ENCODE assay signal across 24 cellular contexts in genomic region chr16:56753410-56753809, GRCh38. TPM values are rescaled to one million over a fixed set of nuclear protein-coding genes. Genes with fewer than 3 reads are reported as not detected.
DNase-seq lines count a peak whose midpoint lies in the region; TF ChIP-seq lines count a peak whose summit lies in the region.
"Had no signal": no experiment of that assay in that cellular context is flagged by ENCODE, and none has a peak within 500 bp of the region (broad histone marks: within the 10 kb centered on the region; RNA-seq: fewer than 3 reads in every experiment).

No MANE protein-coding gene starts in this region.

- in situ Hi-C loops in transverse colon (cut with MboI; ENCODE audit: low pct_ligation_motif_present in 1 of 4, low pct_unique_long_range_greater_than_20kb in 1 of 4, low sequenced_read_pairs in 3 of 4) = no loop called here

- H3K27ac ChIP-seq in RWPE1 (no peak overlapping the region), transverse colon (no peak overlapping the region)
- H3K27ac ChIP-seq: foreskin keratinocyte, pancreas, right atrium auricular region, spleen, upper lobe of left lung had no signal

- intact Hi-C loops in transverse colon (cut with DNase I; ENCODE audit: low total_unique reads) = no loop called here

- DNase-seq in HCEC 1CT (peak; percentile 61), RWPE1 (ENCODE audit: low spot score) (peak; percentile 8), fibroblast of gingiva (ENCODE audit: low read depth) (peak; percentile 25), transverse colon (no peak), pons (ENCODE audit: low spot score) (no peak), amniotic stem cell (lab: John Stamatoyannopoulos, UW) (no peak)
- no peak for DNase-seq in activated CD4-positive, CD25-positive, alpha-beta regulatory T cell (lab: John Stamatoyannopoulos, UW)
- DNase-seq: activated CD8-positive, alpha-beta T cell treated with anti-CD3 and anti-CD28 coated beads, Interleukin-2, amount 10 ng/mL, durations not matched to agents 7 days and 5 days; anterior cingulate cortex; CD4-positive, alpha-beta T cell; foreskin keratinocyte; GOT3; left colon; NCI-H1105; NCI-H2029; NCI-H774; pancreas; RPMI8226; SK-N-SH; spleen; substantia nigra; T-helper 17 cell; upper lobe of left lung had no signal

- TF ChIP-seq CTCF in RWPE1 (conservative IDR thresholded peaks at IDR 0.05; ENCODE audit: low read depth) = no peak
- TF ChIP-seq CTCF in transverse colon (IDR thresholded peaks at IDR 0.05) = no peak

- CTCF ChIA-PET in RWPE1 (lab: Yijun Ruan, JAX) = interaction anchor here (0.6 kb wide), 1 partner anchor 382 kb away, joined by 3 read pairs; no protein-coding TSS in a partner anchor

- no peak overlapping the region for H3K4me3 ChIP-seq in transverse colon
- H3K4me3 ChIP-seq: pancreas, right atrium auricular region, spleen, upper lobe of left lung had no signal

- H3K27me3 ChIP-seq in transverse colon = no peaks in the 10 kb centered on the region
- H3K27me3 ChIP-seq: foreskin keratinocyte, pancreas, right atrium auricular region, spleen, upper lobe of left lung had no signal

- TF ChIP-seq POLR2A in transverse colon (IDR thresholded peaks at IDR 0.05) = no peak

- TF ChIP-seq EP300 in transverse colon (IDR thresholded peaks at IDR 0.05; ENCODE audit: low read depth) = no peak

- no peaks in the 10 kb centered on the region for H3K9me3 ChIP-seq in transverse colon
- H3K9me3 ChIP-seq: pancreas, right atrium auricular region, SK-N-SH, upper lobe of left lung had no signal

- peaks cover 0 to 8% (median 0%) of the 10 kb centered on the region in 4 donors for H3K4me1 ChIP-seq in transverse colon

- POLR2A ChIA-PET in RWPE1 (lab: Yijun Ruan, JAX; ENCODE audit: low non-redundant PET) = no interaction called here

- H3K36me3 ChIP-seq in transverse colon = no peaks in the 10 kb centered on the region
- H3K36me3 ChIP-seq: pancreas, right atrium auricular region had no signal

RNA-seq across cellular contexts. Expression of gene NUP93, which starts 23.5 kb away (rescaled TPM):
- total RNA-seq in transverse colon = 10 to 100 TPM in 3 of 4 donors, 1 to 10 TPM in 1; 8.6 to 42.4 (median 20.6) TPM

Comparison
In these comparisons a context has a peak if more than half of its experiments do, and no peak if none do; other contexts are left out.
1. DNase-seq: peak in HCEC 1CT (single experiment), RWPE1 (single experiment) and fibroblast of gingiva (single experiment); none in transverse colon (single experiment), pons (single experiment), activated CD4-positive, CD25-positive, alpha-beta regulatory T cell (0 of 4) and amniotic stem cell (single experiment).